ENCODE assay signal across 8 cellular contexts in genomic region chr22:45163074-45163416, GRCh38. TPM values are rescaled to one million over a fixed set of nuclear protein-coding genes. Genes with fewer than 3 reads are reported as not detected.
DNase-seq lines count a peak whose midpoint lies in the region; ATAC-seq, FAIRE-seq and TF ChIP-seq lines count a peak whose summit lies in the region.

No MANE protein-coding gene starts in this region.

- H3K27me3 ChIP-seq in SJCRH30 (no peaks in the 10 kb centered on the region), mucosa of rectum (ENCODE audit: control insufficient read depth in 2 of 2, insufficient read depth in 2 of 2, low read length in 2 of 2) (no peaks in the 10 kb centered on the region)

- H3K27ac ChIP-seq in SJCRH30 (peak overlapping the region; percentile 89), mucosa of rectum (ENCODE audit: low read depth in 2 of 2, low read length in 2 of 2) (peak overlapping the region; percentile 84 to 85)

- H3K4me3 ChIP-seq in SJCRH30 (peak overlapping the region; percentile 97), epithelial cell of esophagus (ENCODE audit: low read length) (peak overlapping the region; percentile 71), mucosa of rectum (ENCODE audit: low read length in 2 of 2) (peak overlapping the region; percentile 76 to 79)

- no peak for TF ChIP-seq CTCF in epithelial cell of esophagus (IDR thresholded peaks at IDR 0.05; ENCODE audit: insufficient read depth, low read depth, low read length, missing control alignments)

- H3K9ac ChIP-seq in mucosa of rectum (ENCODE audit: low read depth in 1 of 2, low read length in 2 of 2): peak overlapping the region; percentile 68 to 88

- H3K4me1 ChIP-seq in SJCRH30 (peaks cover 19% of the 10 kb centered on the region), mucosa of rectum (ENCODE audit: control insufficient read depth in 2 of 2, insufficient read depth in 2 of 2, low read length in 2 of 2) (peaks cover 11 to 39% of the 10 kb centered on the region in 2 donors)

- H3K9me3 ChIP-seq in SJCRH30 (replicated peaks): no peaks in the 10 kb centered on the region
- no peaks in the 10 kb centered on the region for H3K9me3 ChIP-seq in mucosa of rectum (ENCODE audit: control insufficient read depth in 2 of 2, low read length in 2 of 2)

- FAIRE-seq in GM19239 (lab: Jason Lieb, UNC): no peak

- DNase-seq in ELR (ENCODE audit: low read depth) (peak; percentile 50), SJCRH30 (peak; percentile 53 to 59), epithelial cell of esophagus (ENCODE audit: low read depth) (peak; percentile 49), foreskin melanocyte (no peak), GM19239 (ENCODE audit: insufficient read length, low spot score) (no peak)

- H3K36me3 ChIP-seq in SJCRH30: peaks cover 8% of the 10 kb centered on the region
- peaks cover 1 to 7% of the 10 kb centered on the region in 2 donors for H3K36me3 ChIP-seq in mucosa of rectum (ENCODE audit: control insufficient read depth in 2 of 2, insufficient read depth in 2 of 2, low read length in 2 of 2)

- ATAC-seq in HG02588 (IDR thresholded peaks at IDR 0.05; ENCODE audit: unreplicated experiment) (peak; percentile 3), HG03457 (IDR thresholded peaks at IDR 0.05; ENCODE audit: unreplicated experiment) (no peak)

RNA-seq across cellular contexts. Expression of gene NUP50, which starts 0.7 kb away (rescaled TPM):
- 52.2 and 58.6 TPM in 2 replicates for total RNA-seq in SJCRH30 (2014; rRNA removed; shearing (Covaris generic))

Comparison
In these comparisons a context has a peak if more than half of its experiments do, and no peak if none do; other contexts are left out.
1. DNase-seq: peak in ELR (single experiment), SJCRH30 (2 of 2) and epithelial cell of esophagus (single experiment); none in foreskin melanocyte (single experiment) and GM19239 (single experiment).
2. Peak in every context shown above with its lines, with median percentiles within 50 percentile points of each other: H3K4me3 ChIP-seq.